19 cellular contexts compared by ENCODE assay signal in genomic region chr5:92890841-92891244, GRCh38.
DNase-seq lines count a peak whose midpoint lies in the region; ATAC-seq and TF ChIP-seq lines count a peak whose summit lies in the region.
"Had no signal": no experiment of that assay in that cellular context is flagged by ENCODE, and none has a peak within 500 bp of the region (broad histone marks: within the 10 kb centered on the region; RNA-seq: fewer than 3 reads in every experiment).

No MANE protein-coding gene starts in this region.

- H3K4me3 Mint-ChIP-seq in immature natural killer cell, result no peak overlapping the region

- H2BK5ac ChIP-seq in IMR-90 (ENCODE audit: low read depth, low read length, poor library complexity, severe bottlenecking), result no peak overlapping the region

- CTCF ChIA-PET in IMR-90 (lab: Yijun Ruan, JAX), result no interaction called here

- H4K8ac ChIP-seq in IMR-90 (ENCODE audit: low read depth in 2 of 2, low read length in 2 of 2), result no peak overlapping the region

- H3K27me3 Mint-ChIP-seq in immature natural killer cell (ENCODE audit: low read depth in 3 of 3), result peaks cover 0 to 2% (median 0%) of the 10 kb centered on the region in 3 donors

- no peaks in the 10 kb centered on the region for H3K27me3 ChIP-seq in IMR-90 (ENCODE audit: control insufficient read depth, insufficient read depth, low read length)

- ATAC-seq in IMR-90 (ENCODE audit: low read depth), result peak; percentile 49; the same call in 1 of the 2 replicates
- ATAC-seq: GM12878, Panc1 had no signal

- H3K4ac ChIP-seq in IMR-90 (ENCODE audit: low read depth, low read length), result peak overlapping the region; percentile 57; the same call in 1 of the 2 replicates

- 0 out of 2 replicates have a peak, but pooled peaks cover 2% of the 10 kb centered on the region for H3K4me1 ChIP-seq in IMR-90 (ENCODE audit: control insufficient read depth, insufficient read depth, low read length)

- no peak overlapping the region for H4K91ac ChIP-seq in IMR-90 (ENCODE audit: insufficient read depth, low read depth, low read length)

- no peak for TF ChIP-seq POLR2A in IMR-90 (IDR thresholded peaks at IDR 0.05; ENCODE audit: low read depth, low read length)

- POLR2A ChIA-PET in IMR-90 (lab: Charles Lee; ENCODE audit: unreplicated experiment), result no interaction called here

- H2BK120ac ChIP-seq in IMR-90 (ENCODE audit: low read depth, low read length), result 0 out of 2 replicates have a peak overlapping the region, but pooled peaks have one; percentile 37

- H2AK9ac ChIP-seq in IMR-90 (replicated peaks; ENCODE audit: low read depth, low read length, poor library complexity), result peak overlapping the region; percentile 12

- H3K4me3 ChIP-seq in IMR-90 (ENCODE audit: insufficient read depth, low read depth, low read length) (no peak overlapping the region), retinal pigment epithelial cell (ENCODE audit: low read length) (no peak overlapping the region)
- H3K4me3 ChIP-seq: GM12878 had no signal

- H3K56ac ChIP-seq in IMR-90 (ENCODE audit: extremely low read depth, insufficient read depth, low read length), result no peak overlapping the region

- dilution Hi-C loops in IMR-90 (cut with HindIII; ENCODE audit: low sequenced_read_pairs, unreplicated experiment), result no loop called here

- 0 out of 3 replicates have a peak overlapping the region, but pooled peaks have one; percentile 10 for H2BK15ac ChIP-seq in IMR-90 (ENCODE audit: low read depth, low read length)

- H3K9ac ChIP-seq in IMR-90 (ENCODE audit: low read depth, low read length), result no peak overlapping the region

- H3K9me3 Mint-ChIP-seq in immature natural killer cell, result peaks cover 2 to 16% (median 5%) of the 10 kb centered on the region in 6 donors

- H3K27ac ChIP-seq in IMR-90 (ENCODE audit: insufficient read depth, low read length), result no peak overlapping the region
- H3K27ac ChIP-seq: C4-2B had no signal

- H3K79me1 ChIP-seq in IMR-90 (ENCODE audit: low read depth in 1 of 2, low read length in 2 of 2), result no peaks in the 10 kb centered on the region

- DNase-seq in ELR (ENCODE audit: low read depth) (peak; percentile 24), IMR-90 (peak; percentile 48), astrocyte of the hippocampus (ENCODE audit: low read depth, low spot score) (peak; percentile 35), retinal pigment epithelial cell (ENCODE audit: low read depth) (peak; percentile 72), NCI-H1694 treated with DMSO at 0.1 percent for 48 hours (lab: John Stamatoyannopoulos, UW) (no peak), immature natural killer cell (no peak), NOMO-1 treated with DMSO at 0.1 percent for 48 hours (lab: John Stamatoyannopoulos, UW; ENCODE audit: unreplicated experiment) (no peak), germinal center (ENCODE audit: low spot score) (no peak)
- DNase-seq: DMS153, Kasumi-1, MV-4-11, NCI-H1417 treated with DMSO at 0.1 percent for 48 hours, NCI-H2081, NCI-H69, SHP77 treated with DMSO at 0.1 percent for 48 hours, T-helper 2 cell had no signal

- intact Hi-C loops in IMR-90 (cut with micrococcal nuclease), result no loop called here

- no peak overlapping the region for H3K4me2 ChIP-seq in IMR-90 (ENCODE audit: low read depth, low read length)

- no peak for TF ChIP-seq RAD21 in IMR-90 (IDR thresholded peaks at IDR 0.05; ENCODE audit: low read length)

- H3K36me3 ChIP-seq in IMR-90 (ENCODE audit: control insufficient read depth, insufficient read depth, low read length), result no peaks in the 10 kb centered on the region

- no peak overlapping the region for H3K23ac ChIP-seq in IMR-90 (ENCODE audit: low read depth, low read length)

- H4K5ac ChIP-seq in IMR-90 (ENCODE audit: low read depth, low read length), result no peak overlapping the region

- peak overlapping the region; percentile 52 for H2AFZ ChIP-seq in IMR-90 (replicated peaks; ENCODE audit: low read length, poor library complexity)

- H2BK20ac ChIP-seq in IMR-90 (ENCODE audit: low read depth, low read length), result peak overlapping the region; percentile 39

- in situ Hi-C loops in IMR-90 (cut with MboI; ENCODE audit: low sequenced_read_pairs), result no loop called here

- no peaks in the 10 kb centered on the region for H4K20me1 ChIP-seq in IMR-90 (ENCODE audit: insufficient read depth, low read length)

- no TSS peak for BruUV-seq in IMR-90 (replicated peaks; lab: Mats Ljungman, UMichigan)

- H3K4me1 Mint-ChIP-seq in immature natural killer cell, result no peaks in the 10 kb centered on the region

- no peak overlapping the region for H3K18ac ChIP-seq in IMR-90 (ENCODE audit: low read depth, low read length)

- no CpG with 5 or more reads among the region's 2 CpGs for WGBS in IMR-90 (ENCODE audit: extremely low coverage in 2 of 2, insufficient read length in 1 of 2), 2 experiments

- H3K36me3 Mint-ChIP-seq in immature natural killer cell, result peaks cover 0 to 4% (median 0%) of the 10 kb centered on the region in 3 donors

- no peak overlapping the region for H3K14ac ChIP-seq in IMR-90 (replicated peaks; ENCODE audit: low read depth, low read length)

- peak overlapping the region; percentile 27; the same call in 1 of the 2 replicates for H2AK5ac ChIP-seq in IMR-90 (ENCODE audit: low read depth, low read length)

- no peaks in the 10 kb centered on the region; the same call in 1 of the 2 replicates for H3K9me1 ChIP-seq in IMR-90 (ENCODE audit: insufficient read depth, low read length)

- H3K9me3 ChIP-seq in IMR-90 (ENCODE audit: control insufficient read depth, insufficient read depth, low read length), result peaks cover 7% of the 10 kb centered on the region

- TF ChIP-seq CTCF in IMR-90 (conservative IDR thresholded peaks at IDR 0.05; ENCODE audit: low read depth, low read length), result no peak
- no peak for TF ChIP-seq CTCF in retinal pigment epithelial cell (conservative IDR thresholded peaks at IDR 0.05; ENCODE audit: low read depth, low read length)

- no peak overlapping the region for H3K27ac Mint-ChIP-seq in immature natural killer cell

TF ChIP-seq in IMR-90, 13 proteins besides CTCF, POLR2A, EP300 and RAD21:
- TF ChIP-seq ELK1 (IDR thresholded peaks at IDR 0.05; ENCODE audit: borderline replicate concordance, low read depth, low read length) (no peak), FOS (IDR thresholded peaks at IDR 0.05; ENCODE audit: low read depth, low read length) (no peak), SMC3 (IDR thresholded peaks at IDR 0.05; ENCODE audit: low read depth, low read length) (no peak), NFE2L2 (IDR thresholded peaks at IDR 0.05; ENCODE audit: low read depth, low read length) (no peak), BHLHE40 (IDR thresholded peaks at IDR 0.05; ENCODE audit: low read depth, low read length) (no peak), USF2 (IDR thresholded peaks at IDR 0.05; ENCODE audit: low read depth, low read length) (no peak)

Comparison
In these comparisons a context has a peak if more than half of its experiments do, and no peak if none do; other contexts are left out.
1. DNase-seq: peak in ELR (single experiment), IMR-90 (single experiment), astrocyte of the hippocampus (single experiment) and retinal pigment epithelial cell (single experiment); none in NCI-H1694 treated with DMSO at 0.1 percent for 48 hours (single experiment), immature natural killer cell (0 of 3), NOMO-1 treated with DMSO at 0.1 percent for 48 hours (single experiment) and germinal center (single experiment).